34 cellular contexts compared by ENCODE assay signal in the genomic region with DNA sequence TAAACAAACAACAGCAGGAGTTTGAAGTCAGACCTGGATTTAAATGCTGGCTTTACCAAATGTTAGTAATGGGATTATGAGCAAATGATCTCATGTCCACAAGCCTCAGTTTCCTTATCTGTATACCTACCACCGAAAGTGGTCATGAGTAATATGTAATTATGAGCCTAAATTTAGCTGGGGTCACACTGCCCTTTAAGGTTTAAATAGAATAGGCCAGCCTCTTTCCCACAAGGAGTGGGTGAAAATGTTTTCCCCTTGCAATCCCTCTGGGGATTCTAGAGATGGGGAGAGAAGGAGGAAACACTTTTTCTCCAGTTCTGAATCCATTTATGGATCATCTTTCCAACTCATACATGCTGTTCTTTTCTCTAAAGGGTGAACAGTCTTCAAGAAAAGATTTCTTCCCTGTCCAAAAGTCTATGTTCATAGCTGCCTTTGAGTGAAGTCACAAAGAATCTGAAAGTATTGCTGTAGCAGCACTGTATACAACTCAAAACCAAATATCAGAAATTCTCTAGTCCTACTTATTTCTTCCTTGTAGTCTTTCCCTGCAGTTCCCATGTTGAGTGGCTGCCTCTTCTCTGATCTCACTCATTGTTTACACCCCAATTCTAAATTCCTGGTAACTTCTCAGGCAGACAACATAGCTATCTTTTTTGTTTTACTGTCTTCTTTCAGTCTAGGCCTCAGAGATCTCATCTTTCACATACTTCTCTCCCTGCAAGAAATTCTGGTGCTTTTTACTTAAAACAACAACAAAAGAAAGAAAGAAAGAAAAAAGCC. TPM values are rescaled to one million over a fixed set of nuclear protein-coding genes. Genes with fewer than 3 reads are reported as not detected.
A peak's percentile ranks its signal among the peaks of the same experiment; 100 is the strongest.
DNase-seq lines count a peak whose midpoint lies in the region; ATAC-seq and TF ChIP-seq lines count a peak whose summit lies in the region.
"Had no signal": no experiment of that assay in that cellular context is flagged by ENCODE, and none has a peak within 500 bp of the region (broad histone marks: within the 10 kb centered on the region; RNA-seq: fewer than 3 reads in every experiment).

No MANE protein-coding gene starts in this region.

- DNase-seq in left ventricle myocardium inferior (no peak), left cardiac atrium (no peak), glomerular visceral epithelial cell (ENCODE audit: extremely low spot score) (peak; percentile 4), nephron progenitor cell (no peak), tibial artery (no peak), gastrocnemius medialis (no peak), AML-193 (lab: John Stamatoyannopoulos, UW) (no peak)
- DNase-seq: activated CD4-positive, alpha-beta T cell treated with anti-CD3 and anti-CD28 coated beads, Interleukin-2, amount 50 U/mL, for 4 hours; activated CD4-positive, CD25-positive, alpha-beta regulatory T cell; activated naive CD4-positive, alpha-beta T cell treated with anti-CD3 and anti-CD28 coated beads for 36 hours; activated T-cell treated with anti-CD3 and anti-CD28 coated beads, Interleukin-2, amount 50 U/mL, for 72 hours; body of pancreas; CD4-positive, alpha-beta memory T cell; endodermal cell; foreskin keratinocyte; H7; left colon; MG63; naive B cell; NCI-H2029; NK-92 treated with Interleukin-12 subunit alpha and Interleukin-12 subunit beta, amount 100 ng/mL, for 24 hours; SK-N-SH; spleen; stimulated activated CD4-positive, alpha-beta T cell treated with anti-CD3 and anti-CD28 coated beads, Interleukin-2, amount 100 ng/mL, for 24 hours; testis had no signal

- no peaks in the 10 kb centered on the region for H3K27me3 ChIP-seq in left ventricle myocardium inferior (ENCODE audit: low read depth)
- no peaks in the 10 kb centered on the region for H3K27me3 ChIP-seq in tibial artery
- no peaks in the 10 kb centered on the region for H3K27me3 ChIP-seq in gastrocnemius medialis
- H3K27me3 ChIP-seq: body of pancreas, MG63, testis, vagina had no signal

- H3K36me3 Mint-ChIP-seq in nephron progenitor cell (ENCODE audit: low read depth) = no peaks in the 10 kb centered on the region
- H3K36me3 Mint-ChIP-seq: CD4-positive, alpha-beta memory T cell; naive B cell had no signal

- H3K4me3 ChIP-seq in left ventricle myocardium inferior (no peak overlapping the region), tibial artery (no peak overlapping the region), gastrocnemius medialis (no peak overlapping the region)
- H3K4me3 ChIP-seq: A549, body of pancreas, MG63, spleen, testis, vagina had no signal

- intact Hi-C loops in left ventricle myocardium inferior (cut with micrococcal nuclease) = no loop called here
- intact Hi-C loops in left cardiac atrium (cut with DNase I) = no loop called here
- intact Hi-C loops in tibial artery (cut with DNase I; ENCODE audit: low total_unique reads) = loop anchor here (10.0 kb wide), 1 partner anchor 59 kb away; no protein-coding TSS in a partner anchor
- intact Hi-C loops in gastrocnemius medialis (cut with DNase I; ENCODE audit: low total_unique reads) = no loop called here

- H3K9me3 Mint-ChIP-seq in nephron progenitor cell = no peaks in the 10 kb centered on the region
- H3K9me3 Mint-ChIP-seq: activated naive CD4-positive, alpha-beta T cell treated with anti-CD3 and anti-CD28 coated beads for 36 hours; activated T-cell treated with anti-CD3 and anti-CD28 coated beads, Interleukin-2, amount 50 U/mL, for 72 hours; CD4-positive, alpha-beta memory T cell; dendritic cell treated with granulocyte-macrophage colony-stimulating factor and Interleukin-4, amounts not matched to agents 40 ng/mL and 50 ng/mL, for 4 days; endodermal cell; naive B cell; stimulated activated naive CD8-positive, alpha-beta T cell treated with anti-CD3 and anti-CD28 coated beads, Interleukin-15, Interleukin-2, amounts not matched to agents 100 ng/mL and 50 ng/mL, for 24 hours had no signal

- H3K36me3 ChIP-seq in left ventricle myocardium inferior (no peaks in the 10 kb centered on the region), tibial artery (no peaks in the 10 kb centered on the region), gastrocnemius medialis (no peaks in the 10 kb centered on the region)
- H3K36me3 ChIP-seq: MG63, spleen, vagina had no signal

- H3K27ac ChIP-seq in left ventricle myocardium inferior (replicated peaks) (peak overlapping the region; percentile 3), tibial artery (peak overlapping the region; percentile 48 to 54), gastrocnemius medialis (no peak overlapping the region)
- H3K27ac ChIP-seq: A549, body of pancreas, foreskin keratinocyte, HL-60, KMS-11, spleen, testis, vagina had no signal

- H3K27me3 Mint-ChIP-seq in nephron progenitor cell (ENCODE audit: low read depth, poor library complexity) = no peaks in the 10 kb centered on the region

- no peak for TF ChIP-seq CTCF in left ventricle myocardium inferior (IDR thresholded peaks at IDR 0.05; ENCODE audit: borderline replicate concordance)
- no peak for TF ChIP-seq CTCF in nephron progenitor cell (IDR thresholded peaks at IDR 0.05)
- TF ChIP-seq CTCF in tibial artery (IDR thresholded peaks at IDR 0.05) = no peak
- TF ChIP-seq CTCF in gastrocnemius medialis (IDR thresholded peaks at IDR 0.05 in 4 of 5, conservative IDR thresholded peaks at IDR 0.05 in 1 of 5) = no peak

- no peak for TF ChIP-seq POLR2A in gastrocnemius medialis (IDR thresholded peaks at IDR 0.05)

- H3K4me1 ChIP-seq in left ventricle myocardium inferior = peaks cover 21% of the 10 kb centered on the region
- H3K4me1 ChIP-seq in tibial artery = peaks cover 0 to 19% (median 7%) of the 10 kb centered on the region in 4 donors
- H3K4me1 ChIP-seq in gastrocnemius medialis = no peaks in the 10 kb centered on the region
- H3K4me1 ChIP-seq: A549, body of pancreas, foreskin keratinocyte, spleen, testis, vagina had no signal

- H3K4me3 Mint-ChIP-seq in nephron progenitor cell = peak overlapping the region; percentile 0
- H3K4me3 Mint-ChIP-seq: activated naive CD4-positive, alpha-beta T cell treated with anti-CD3 and anti-CD28 coated beads for 36 hours; activated T-cell treated with anti-CD3 and anti-CD28 coated beads, Interleukin-2, amount 50 U/mL, for 72 hours; B cell; CD4-positive, alpha-beta memory T cell; dendritic cell treated with granulocyte-macrophage colony-stimulating factor and Interleukin-4, amounts not matched to agents 40 ng/mL and 50 ng/mL, for 4 days; endodermal cell; naive B cell; stimulated activated naive CD8-positive, alpha-beta T cell treated with anti-CD3 and anti-CD28 coated beads, Interleukin-15, Interleukin-2, amounts not matched to agents 100 ng/mL and 50 ng/mL, for 24 hours had no signal

- no peaks in the 10 kb centered on the region for H3K9me3 ChIP-seq in left ventricle myocardium inferior (replicated peaks)
- no peaks in the 10 kb centered on the region for H3K9me3 ChIP-seq in tibial artery
- H3K9me3 ChIP-seq in gastrocnemius medialis = no peaks in the 10 kb centered on the region
- H3K9me3 ChIP-seq: A549, body of pancreas, MG63, SK-N-SH, spleen, testis, vagina had no signal

- H3K27ac Mint-ChIP-seq in nephron progenitor cell = peak overlapping the region; percentile 77
- H3K27ac Mint-ChIP-seq: activated naive CD4-positive, alpha-beta T cell treated with anti-CD3 and anti-CD28 coated beads for 36 hours; activated T-cell treated with anti-CD3 and anti-CD28 coated beads, Interleukin-2, amount 50 U/mL, for 72 hours; B cell; CD4-positive, alpha-beta memory T cell; dendritic cell treated with granulocyte-macrophage colony-stimulating factor and Interleukin-4, amounts not matched to agents 40 ng/mL and 50 ng/mL, for 4 days; endodermal cell; naive B cell; stimulated activated naive CD8-positive, alpha-beta T cell treated with anti-CD3 and anti-CD28 coated beads, Interleukin-15, Interleukin-2, amounts not matched to agents 100 ng/mL and 50 ng/mL, for 24 hours had no signal

- no peak for ATAC-seq in left cardiac atrium
- no peak for ATAC-seq in HG02884 (IDR thresholded peaks at IDR 0.05; ENCODE audit: unreplicated experiment)
- no peak for ATAC-seq in gastrocnemius medialis
- ATAC-seq: A549; activated T-cell treated with anti-CD3 and anti-CD28 coated beads, Interleukin-2, amount 50 U/mL, for 72 hours; body of pancreas; foreskin keratinocyte; left colon had no signal

- peaks cover 28% of the 10 kb centered on the region for H3K4me1 Mint-ChIP-seq in nephron progenitor cell
- H3K4me1 Mint-ChIP-seq: B cell; CD4-positive, alpha-beta memory T cell; naive B cell had no signal

- in situ Hi-C loops in gastrocnemius medialis (cut with MboI; ENCODE audit: low sequenced_read_pairs in 4 of 4) = no loop called here

RNA-seq across cellular contexts. Expression of gene TSPAN12, which starts 7.4 kb away (rescaled TPM):
- total RNA-seq in left ventricle myocardium inferior (68.7 TPM), left cardiac atrium (10 to 100 TPM; 46.9 to 50.5 TPM), gastrocnemius medialis (1 to 10 TPM; 1.3 to 6.3 (median 2.8) TPM)
- total RNA-seq: activated naive CD4-positive, alpha-beta T cell treated with anti-CD3 and anti-CD28 coated beads for 36 hours; B cell; CD4-positive, alpha-beta memory T cell; T-helper 1 cell treated with Interleukin-12 subunit alpha and Interleukin-12 subunit beta and Interleukin-4 antibody, amounts not matched to agents 30 ng/mL and 1 ng/mL, for 36 hours had no signal

Comparison
In these comparisons a context has a peak if more than half of its experiments do, and no peak if none do; other contexts are left out.
1. H3K27ac ChIP-seq: peak in left ventricle myocardium inferior (single experiment) and tibial artery (2 of 2); none in gastrocnemius medialis (0 of 4).